In genomic region chr9:83978992-83979811, GRCh38 we compare ENCODE assay signal across 1 cellular context.
TF ChIP-seq lines count a peak whose summit lies in the region.

No MANE protein-coding gene starts in this region.

TF ChIP-seq in HepG2, 621 proteins besides CTCF, POLR2A, EP300 and RAD21 (continues in another document):
- TF ChIP-seq ZNF607 (CRISPR knock-in tag; IDR thresholded peaks at IDR 0.05; ENCODE audit: borderline replicate concordance) (no peak), NAIF1 (CRISPR knock-in tag; IDR thresholded peaks at IDR 0.05; ENCODE audit: borderline replicate concordance) (0 out of 2 replicates have a peak, but pooled peaks have one; percentile 31), ZNF678 (CRISPR knock-in tag; IDR thresholded peaks at IDR 0.05) (0 out of 2 replicates have a peak, but pooled peaks have one; percentile 0), PHB2 (IDR thresholded peaks at IDR 0.05; ENCODE audit: partially characterized antibody) (no peak), RBFOX2 (IDR thresholded peaks at IDR 0.05; ENCODE audit: low read depth, low read length) (no peak), ZNF780A (CRISPR knock-in tag; IDR thresholded peaks at IDR 0.05) (no peak), SNAI1 (CRISPR knock-in tag; IDR thresholded peaks at IDR 0.05; ENCODE audit: borderline replicate concordance) (no peak), RELA (CRISPR knock-in tag; IDR thresholded peaks at IDR 0.05) (no peak), GPN1 (CRISPR knock-in tag; IDR thresholded peaks at IDR 0.05; ENCODE audit: borderline replicate concordance) (no peak), ZNF788 (CRISPR knock-in tag; IDR thresholded peaks at IDR 0.05; ENCODE audit: borderline replicate concordance) (no peak; the same call in 1 of the 2 replicates), DNMT1 (CRISPR knock-in tag; IDR thresholded peaks at IDR 0.05) (no peak), ZNF331 (CRISPR knock-in tag; IDR thresholded peaks at IDR 0.05) (no peak), ZNF652 (CRISPR knock-in tag; IDR thresholded peaks at IDR 0.05; ENCODE audit: borderline replicate concordance, low read depth) (no peak), PAXIP1 (CRISPR knock-in tag; conservative IDR thresholded peaks at IDR 0.05) (0 out of 2 replicates have a peak, but pooled peaks have one; percentile 27), NRL (CRISPR knock-in tag; IDR thresholded peaks at IDR 0.05; ENCODE audit: borderline replicate concordance) (no peak), ZNF879 (CRISPR knock-in tag; IDR thresholded peaks at IDR 0.05) (no peak), TBX2 (CRISPR knock-in tag; IDR thresholded peaks at IDR 0.05; ENCODE audit: borderline replicate concordance) (peak; percentile 34; the same call in 1 of the 2 replicates), MAFF (IDR thresholded peaks at IDR 0.05; ENCODE audit: low read depth, low read length) (no peak), ONECUT2 (CRISPR knock-in tag; IDR thresholded peaks at IDR 0.05) (no peak), ZFP91 (CRISPR knock-in tag; IDR thresholded peaks at IDR 0.05; ENCODE audit: borderline replicate concordance) (no peak), ZNF777 (CRISPR knock-in tag; IDR thresholded peaks at IDR 0.05) (peak; percentile 22; the same call in 1 of the 2 replicates), ZXDC (CRISPR knock-in tag; IDR thresholded peaks at IDR 0.05) (no peak), CCAR2 (optimal IDR thresholded peaks at IDR 0.05; ENCODE audit: low read depth, low read length) (no peak), NFATC3 (CRISPR knock-in tag; IDR thresholded peaks at IDR 0.05) (no peak), HNRNPUL1 (IDR thresholded peaks at IDR 0.05; ENCODE audit: low read depth, low read length) (no peak), ZNF775 (CRISPR knock-in tag; IDR thresholded peaks at IDR 0.05; ENCODE audit: borderline replicate concordance) (no peak), ZBTB10 (CRISPR knock-in tag; IDR thresholded peaks at IDR 0.05; ENCODE audit: borderline replicate concordance) (no peak), POGZ (CRISPR knock-in tag; IDR thresholded peaks at IDR 0.05) (no peak), NFIC (IDR thresholded peaks at IDR 0.05; ENCODE audit: low read length) (0 out of 2 replicates have a peak, but pooled peaks have one; percentile 27), POLR2AphosphoS5 (IDR thresholded peaks at IDR 0.05; ENCODE audit: low read depth, low read length) (no peak; the same call in 1 of the 2 replicates), TARDBP (CRISPR knock-in tag; IDR thresholded peaks at IDR 0.05) (peak; percentile 35; the same call in 1 of the 2 replicates)
- TF ChIP-seq, protein P1, sequence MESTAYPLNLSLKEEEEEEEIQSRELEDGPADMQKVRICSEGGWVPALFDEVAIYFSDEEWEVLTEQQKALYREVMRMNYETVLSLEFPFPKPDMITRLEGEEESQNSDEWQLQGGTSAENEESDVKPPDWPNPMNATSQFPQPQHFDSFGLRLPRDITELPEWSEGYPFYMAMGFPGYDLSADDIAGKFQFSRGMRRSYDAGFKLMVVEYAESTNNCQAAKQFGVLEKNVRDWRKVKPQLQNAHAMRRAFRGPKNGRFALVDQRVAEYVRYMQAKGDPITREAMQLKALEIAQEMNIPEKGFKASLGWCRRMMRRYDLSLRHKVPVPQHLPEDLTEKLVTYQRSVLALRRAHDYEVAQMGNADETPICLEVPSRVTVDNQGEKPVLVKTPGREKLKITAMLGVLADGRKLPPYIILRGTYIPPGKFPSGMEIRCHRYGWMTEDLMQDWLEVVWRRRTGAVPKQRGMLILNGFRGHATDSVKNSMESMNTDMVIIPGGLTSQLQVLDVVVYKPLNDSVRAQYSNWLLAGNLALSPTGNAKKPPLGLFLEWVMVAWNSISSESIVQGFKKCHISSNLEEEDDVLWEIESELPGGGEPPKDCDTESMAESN (CRISPR knock-in tag; conservative IDR thresholded peaks at IDR 0.05) = no peak
- TF ChIP-seq, protein P2, sequence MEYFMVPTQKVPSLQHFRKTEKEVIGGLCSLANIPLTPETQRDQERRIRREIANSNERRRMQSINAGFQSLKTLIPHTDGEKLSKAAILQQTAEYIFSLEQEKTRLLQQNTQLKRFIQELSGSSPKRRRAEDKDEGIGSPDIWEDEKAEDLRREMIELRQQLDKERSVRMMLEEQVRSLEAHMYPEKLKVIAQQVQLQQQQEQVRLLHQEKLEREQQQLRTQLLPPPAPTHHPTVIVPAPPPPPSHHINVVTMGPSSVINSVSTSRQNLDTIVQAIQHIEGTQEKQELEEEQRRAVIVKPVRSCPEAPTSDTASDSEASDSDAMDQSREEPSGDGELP (IDR thresholded peaks at IDR 0.05; ENCODE audit: borderline replicate concordance, low read depth) = no peak
- TF ChIP-seq, protein P3, sequence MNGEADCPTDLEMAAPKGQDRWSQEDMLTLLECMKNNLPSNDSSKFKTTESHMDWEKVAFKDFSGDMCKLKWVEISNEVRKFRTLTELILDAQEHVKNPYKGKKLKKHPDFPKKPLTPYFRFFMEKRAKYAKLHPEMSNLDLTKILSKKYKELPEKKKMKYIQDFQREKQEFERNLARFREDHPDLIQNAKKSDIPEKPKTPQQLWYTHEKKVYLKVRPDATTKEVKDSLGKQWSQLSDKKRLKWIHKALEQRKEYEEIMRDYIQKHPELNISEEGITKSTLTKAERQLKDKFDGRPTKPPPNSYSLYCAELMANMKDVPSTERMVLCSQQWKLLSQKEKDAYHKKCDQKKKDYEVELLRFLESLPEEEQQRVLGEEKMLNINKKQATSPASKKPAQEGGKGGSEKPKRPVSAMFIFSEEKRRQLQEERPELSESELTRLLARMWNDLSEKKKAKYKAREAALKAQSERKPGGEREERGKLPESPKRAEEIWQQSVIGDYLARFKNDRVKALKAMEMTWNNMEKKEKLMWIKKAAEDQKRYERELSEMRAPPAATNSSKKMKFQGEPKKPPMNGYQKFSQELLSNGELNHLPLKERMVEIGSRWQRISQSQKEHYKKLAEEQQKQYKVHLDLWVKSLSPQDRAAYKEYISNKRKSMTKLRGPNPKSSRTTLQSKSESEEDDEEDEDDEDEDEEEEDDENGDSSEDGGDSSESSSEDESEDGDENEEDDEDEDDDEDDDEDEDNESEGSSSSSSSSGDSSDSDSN (CRISPR knock-in tag; IDR thresholded peaks at IDR 0.05) = no peak
- TF ChIP-seq, protein P4, sequence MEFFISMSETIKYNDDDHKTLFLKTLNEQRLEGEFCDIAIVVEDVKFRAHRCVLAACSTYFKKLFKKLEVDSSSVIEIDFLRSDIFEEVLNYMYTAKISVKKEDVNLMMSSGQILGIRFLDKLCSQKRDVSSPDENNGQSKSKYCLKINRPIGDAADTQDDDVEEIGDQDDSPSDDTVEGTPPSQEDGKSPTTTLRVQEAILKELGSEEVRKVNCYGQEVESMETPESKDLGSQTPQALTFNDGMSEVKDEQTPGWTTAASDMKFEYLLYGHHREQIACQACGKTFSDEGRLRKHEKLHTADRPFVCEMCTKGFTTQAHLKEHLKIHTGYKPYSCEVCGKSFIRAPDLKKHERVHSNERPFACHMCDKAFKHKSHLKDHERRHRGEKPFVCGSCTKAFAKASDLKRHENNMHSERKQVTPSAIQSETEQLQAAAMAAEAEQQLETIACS (CRISPR knock-in tag; IDR thresholded peaks at IDR 0.05) = no peak
- TF ChIP-seq, protein P5, sequence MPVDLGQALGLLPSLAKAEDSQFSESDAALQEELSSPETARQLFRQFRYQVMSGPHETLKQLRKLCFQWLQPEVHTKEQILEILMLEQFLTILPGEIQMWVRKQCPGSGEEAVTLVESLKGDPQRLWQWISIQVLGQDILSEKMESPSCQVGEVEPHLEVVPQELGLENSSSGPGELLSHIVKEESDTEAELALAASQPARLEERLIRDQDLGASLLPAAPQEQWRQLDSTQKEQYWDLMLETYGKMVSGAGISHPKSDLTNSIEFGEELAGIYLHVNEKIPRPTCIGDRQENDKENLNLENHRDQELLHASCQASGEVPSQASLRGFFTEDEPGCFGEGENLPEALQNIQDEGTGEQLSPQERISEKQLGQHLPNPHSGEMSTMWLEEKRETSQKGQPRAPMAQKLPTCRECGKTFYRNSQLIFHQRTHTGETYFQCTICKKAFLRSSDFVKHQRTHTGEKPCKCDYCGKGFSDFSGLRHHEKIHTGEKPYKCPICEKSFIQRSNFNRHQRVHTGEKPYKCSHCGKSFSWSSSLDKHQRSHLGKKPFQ (CRISPR knock-in tag; IDR thresholded peaks at IDR 0.05; ENCODE audit: insufficient replicate concordance) = no peak
